In genomic region chr12:93521225-93521854, GRCh38 we compare ENCODE assay signal across 24 cellular contexts. TPM values are rescaled to one million over a fixed set of nuclear protein-coding genes. Genes with fewer than 3 reads are reported as not detected.
DNase-seq lines count a peak whose midpoint lies in the region; TF ChIP-seq lines count a peak whose summit lies in the region.
"Had no signal": no experiment of that assay in that cellular context is flagged by ENCODE, and none has a peak within 500 bp of the region (broad histone marks: within the 10 kb centered on the region; RNA-seq: fewer than 3 reads in every experiment).

No MANE protein-coding gene starts in this region.

- TF ChIP-seq CTCF in choroid plexus epithelial cell (conservative IDR thresholded peaks at IDR 0.05; ENCODE audit: low read depth, low read length) = no peak

- no peaks in the 10 kb centered on the region for H3K27me3 ChIP-seq in MG63
- no peaks in the 10 kb centered on the region for H3K27me3 ChIP-seq in CD8-positive, alpha-beta memory T cell (ENCODE audit: insufficient read depth, low read length, poor library complexity, severe bottlenecking)
- H3K27me3 ChIP-seq: hepatocyte had no signal

- H3K4me3 ChIP-seq in MG63 = no peak overlapping the region
- H3K4me3 ChIP-seq in choroid plexus epithelial cell (ENCODE audit: low read depth, low read length) = no peak overlapping the region
- no peak overlapping the region for H3K4me3 ChIP-seq in CD8-positive, alpha-beta memory T cell (ENCODE audit: low read length)
- H3K4me3 ChIP-seq: hepatocyte, skin epidermis had no signal

- H3K36me3 Mint-ChIP-seq in CD8-positive, alpha-beta memory T cell = no peaks in the 10 kb centered on the region
- no peaks in the 10 kb centered on the region for H3K36me3 Mint-ChIP-seq in activated naive CD4-positive, alpha-beta T cell treated with anti-CD3 and anti-CD28 coated beads for 36 hours (ENCODE audit: low read depth)
- H3K36me3 Mint-ChIP-seq: IgD-negative memory B cell; natural killer cell treated with Interleukin-12 subunit alpha and Interleukin-12 subunit beta and Interleukin-15 and Interleukin-18, amount 100 ng/mL, for 72 hours had no signal

- no peak overlapping the region for H3K27ac ChIP-seq in CD8-positive, alpha-beta memory T cell (ENCODE audit: low read depth, low read length)
- H3K27ac ChIP-seq: hepatocyte, skin epidermis had no signal

- peak overlapping the region in 2 of 7 donors; percentile 32 to 63 for H3K4me3 Mint-ChIP-seq in CD8-positive, alpha-beta memory T cell
- H3K4me3 Mint-ChIP-seq in activated naive CD4-positive, alpha-beta T cell treated with anti-CD3 and anti-CD28 coated beads for 36 hours = no peak overlapping the region
- H3K4me3 Mint-ChIP-seq: activated CD4-positive, alpha-beta T cell treated with anti-CD3 and anti-CD28 coated beads, Interleukin-2, amount 10 ng/mL, durations not matched to agents 7 days and 5 days; HFFc6; IgD-negative memory B cell; natural killer cell treated with Interleukin-12 subunit alpha and Interleukin-12 subunit beta and Interleukin-15 and Interleukin-18, amount 100 ng/mL, for 72 hours; stimulated activated naive CD8-positive, alpha-beta T cell treated with anti-CD3 and anti-CD28 coated beads, Interleukin-15, amount 100 ng/mL, for 72 hours had no signal

- no peaks in the 10 kb centered on the region for H3K9me3 Mint-ChIP-seq in CD8-positive, alpha-beta memory T cell
- H3K9me3 Mint-ChIP-seq in activated naive CD4-positive, alpha-beta T cell treated with anti-CD3 and anti-CD28 coated beads for 36 hours = no peaks in the 10 kb centered on the region
- H3K9me3 Mint-ChIP-seq: activated CD4-positive, alpha-beta T cell treated with anti-CD3 and anti-CD28 coated beads, Interleukin-2, amount 10 ng/mL, durations not matched to agents 7 days and 5 days; HFFc6; natural killer cell treated with Interleukin-12 subunit alpha and Interleukin-12 subunit beta and Interleukin-15 and Interleukin-18, amount 100 ng/mL, for 72 hours; stimulated activated naive CD8-positive, alpha-beta T cell treated with anti-CD3 and anti-CD28 coated beads, Interleukin-15, amount 100 ng/mL, for 72 hours had no signal

- H3K4me1 ChIP-seq in CD8-positive, alpha-beta memory T cell (ENCODE audit: insufficient read depth, low read length) = no peaks in the 10 kb centered on the region

- POLR2A ChIA-PET in CD8-positive, alpha-beta memory T cell (lab: Charles Lee) = no interaction called here

- intact Hi-C loops in activated naive CD4-positive, alpha-beta T cell treated with anti-CD3 and anti-CD28 coated beads for 36 hours (cut with micrococcal nuclease) = no loop called here

- H3K36me3 ChIP-seq in MG63 = no peaks in the 10 kb centered on the region
- H3K36me3 ChIP-seq in CD8-positive, alpha-beta memory T cell (ENCODE audit: insufficient read depth, low read length) = no peaks in the 10 kb centered on the region

- DNase-seq in AG08396 (ENCODE audit: low spot score) (peak; percentile 47), MG63 (peak; percentile 8), choroid plexus epithelial cell (ENCODE audit: low read depth) (peak; percentile 44), islet precursor cell (peak; percentile 36), cerebellar nuclear complex (lab: John Stamatoyannopoulos, UW) (no peak), NCI-H2107 (lab: John Stamatoyannopoulos, UW) (no peak)
- no peak for DNase-seq in CD8-positive, alpha-beta memory T cell
- DNase-seq in activated naive CD4-positive, alpha-beta T cell treated with anti-CD3 and anti-CD28 coated beads for 36 hours = no peak
- DNase-seq: activated CD4-positive, alpha-beta T cell treated with anti-CD3 and anti-CD28 coated beads, Interleukin-2, amount 10 ng/mL, durations not matched to agents 7 days and 5 days; activated CD8-positive, alpha-beta memory T cell treated with anti-CD3 and anti-CD28 coated beads, Interleukin-2, amount 50 U/mL, for 4 hours; activated effector memory CD4-positive, alpha-beta T cell treated with Interleukin-2 at 50 U/mL for 16 hours; amniotic stem cell; effector memory CD4-positive, alpha-beta T cell; HFFc6; kidney glomerular epithelial cell; NCI-H1930; NCI-H510A; stimulated activated CD4-positive, alpha-beta T cell treated with anti-CD3 and anti-CD28 coated beads, Interleukin-2, amount 100 ng/mL, for 48 hours; stimulated activated naive CD8-positive, alpha-beta T cell treated with anti-CD3 and anti-CD28 coated beads, Interleukin-15, amount 100 ng/mL, for 72 hours had no signal

- CTCF ChIA-PET in CD8-positive, alpha-beta memory T cell (lab: Charles Lee) = interaction anchor here (1.1 to 1.6 kb wide), 2 partner anchors 48 to 580 kb away, joined by 3 to 6 read pairs; no protein-coding TSS in a partner anchor
- CTCF ChIA-PET in activated naive CD4-positive, alpha-beta T cell treated with anti-CD3 and anti-CD28 coated beads for 36 hours (lab: Charles Lee) = interaction anchor here (0.8 to 1.2 kb wide), 2 partner anchors 15 to 19 kb away, joined by 3 to 4 read pairs; no protein-coding TSS in a partner anchor

- peaks cover 0 to 12% (median 2%) of the 10 kb centered on the region in 3 donors for H3K4me1 Mint-ChIP-seq in CD8-positive, alpha-beta memory T cell
- H3K4me1 Mint-ChIP-seq in activated naive CD4-positive, alpha-beta T cell treated with anti-CD3 and anti-CD28 coated beads for 36 hours (ENCODE audit: low read depth) = peaks cover 2% of the 10 kb centered on the region
- H3K4me1 Mint-ChIP-seq: IgD-negative memory B cell; stimulated activated naive CD8-positive, alpha-beta T cell treated with anti-CD3 and anti-CD28 coated beads, Interleukin-15, amount 100 ng/mL, for 72 hours had no signal

- H3K27me3 Mint-ChIP-seq in CD8-positive, alpha-beta memory T cell = peaks cover 8 to 24% of the 10 kb centered on the region in 2 donors
- no peaks in the 10 kb centered on the region for H3K27me3 Mint-ChIP-seq in activated naive CD4-positive, alpha-beta T cell treated with anti-CD3 and anti-CD28 coated beads for 36 hours (ENCODE audit: low read depth)
- H3K27me3 Mint-ChIP-seq: progenitor cell of endocrine pancreas had no signal

- peak overlapping the region in 1 of 8 donors; percentile 21 for H3K27ac Mint-ChIP-seq in CD8-positive, alpha-beta memory T cell
- H3K27ac Mint-ChIP-seq in activated naive CD4-positive, alpha-beta T cell treated with anti-CD3 and anti-CD28 coated beads for 36 hours = no peak overlapping the region
- H3K27ac Mint-ChIP-seq: activated CD4-positive, alpha-beta T cell treated with anti-CD3 and anti-CD28 coated beads, Interleukin-2, amount 10 ng/mL, durations not matched to agents 7 days and 5 days; HFFc6; natural killer cell treated with Interleukin-12 subunit alpha and Interleukin-12 subunit beta and Interleukin-15 and Interleukin-18, amount 100 ng/mL, for 72 hours; progenitor cell of endocrine pancreas; stimulated activated naive CD8-positive, alpha-beta T cell treated with anti-CD3 and anti-CD28 coated beads, Interleukin-15, amount 100 ng/mL, for 72 hours had no signal

- no peaks in the 10 kb centered on the region for H3K9me3 ChIP-seq in MG63
- no peaks in the 10 kb centered on the region for H3K9me3 ChIP-seq in CD8-positive, alpha-beta memory T cell (ENCODE audit: low read length)

RNA-seq across cellular contexts. Expression of gene SOCS2, which starts 51.1 kb away (rescaled TPM):
- 42.3 and 46.9 TPM in 2 replicates for total RNA-seq in MG63 (2014; rRNA removed; shearing (Covaris generic); ENCODE audit: low replicate concordance)
- total RNA-seq in CD8-positive, alpha-beta memory T cell = 10 to 100 TPM; 11.6 to 12.9 TPM
- 21.7 TPM for polyA plus RNA-seq in CD8-positive, alpha-beta memory T cell
- total RNA-seq in activated naive CD4-positive, alpha-beta T cell treated with anti-CD3 and anti-CD28 coated beads for 36 hours = 10 to 100 TPM; 15.9 to 17.5 TPM

RNA-seq across cellular contexts. Expression of gene MRPL42, which starts 54.0 kb away (rescaled TPM):
- total RNA-seq in MG63 (2014; rRNA removed; shearing (Covaris generic); ENCODE audit: low replicate concordance) = 131 TPM in 2 replicates
- total RNA-seq in CD8-positive, alpha-beta memory T cell = 10 to 100 TPM; 84.1 to 87.2 TPM
- 57.1 TPM for polyA plus RNA-seq in CD8-positive, alpha-beta memory T cell
- total RNA-seq in activated naive CD4-positive, alpha-beta T cell treated with anti-CD3 and anti-CD28 coated beads for 36 hours = 10 to 100 TPM; 93.8 to 95.8 TPM

Comparison
In these comparisons a context has a peak if more than half of its experiments do, and no peak if none do; other contexts are left out.
1. DNase-seq: peak in AG08396 (single experiment), MG63 (single experiment), choroid plexus epithelial cell (single experiment) and islet precursor cell (single experiment); none in CD8-positive, alpha-beta memory T cell (0 of 5), cerebellar nuclear complex (0 of 2), activated naive CD4-positive, alpha-beta T cell treated with anti-CD3 and anti-CD28 coated beads for 36 hours (single experiment) and NCI-H2107 (single experiment).